Comparison of ENCODE assay signal across 16 cellular contexts in the genomic region with DNA sequence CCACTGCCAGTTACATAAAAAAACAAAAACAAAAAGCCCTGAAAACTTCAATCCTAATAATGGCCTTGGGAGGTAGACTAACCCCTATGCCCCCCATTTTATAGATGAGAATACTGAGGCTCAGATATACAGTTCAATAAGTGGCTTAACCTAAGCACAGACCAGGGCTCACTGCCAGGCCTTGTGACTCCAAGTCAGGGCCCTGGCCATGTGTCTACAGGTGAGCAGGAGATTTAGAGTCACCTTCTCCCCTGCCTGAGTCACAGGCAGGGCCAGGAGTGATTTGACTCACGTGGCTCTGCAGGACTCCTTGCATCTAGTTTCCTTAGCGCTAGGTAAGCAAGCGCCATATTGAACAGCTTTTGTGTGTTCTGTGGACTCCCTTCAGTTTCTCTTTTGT.
"Had no signal": no experiment of that assay in that cellular context is flagged by ENCODE, and none has a peak within 500 bp of the region (broad histone marks: within the 10 kb centered on the region; RNA-seq: fewer than 3 reads in every experiment).

No MANE protein-coding gene starts in this region.

- H3K4me3 ChIP-seq: cardiac muscle cell, lung, prostate gland, right atrium auricular region, SJSA1, upper lobe of right lung had no signal

- H3K36me3 ChIP-seq: cardiac muscle cell, prostate gland, right atrium auricular region, SJSA1, upper lobe of right lung had no signal

- ATAC-seq: activated CD8-positive, alpha-beta memory T cell treated with anti-CD3 and anti-CD28 coated beads, Interleukin-2, amount 10 ng/mL, durations not matched to agents 7 days and 5 days; effector memory CD8-positive, alpha-beta T cell; upper lobe of right lung had no signal

- H3K27ac Mint-ChIP-seq: activated CD8-positive, alpha-beta memory T cell treated with anti-CD3 and anti-CD28 coated beads, Interleukin-2, amount 10 ng/mL, durations not matched to agents 7 days and 5 days; activated naive CD4-positive, alpha-beta T cell treated with anti-CD3 and anti-CD28 coated beads, Interleukin-2, amount 10 ng/mL, durations not matched to agents 7 days and 5 days; activated T-cell treated with anti-CD3 and anti-CD28 coated beads, Interleukin-2, amount 50 U/mL, for 24 hours; effector memory CD8-positive, alpha-beta T cell; T-helper 1 cell treated with Interleukin-12 subunit alpha and Interleukin-12 subunit beta and Interleukin-4 antibody, amounts not matched to agents 30 μg/mL and 1 μg/mL, for 36 hours had no signal

- H3K9me3 ChIP-seq: prostate gland, right atrium auricular region, SJSA1, upper lobe of right lung had no signal

- H3K4me3 Mint-ChIP-seq: activated CD8-positive, alpha-beta memory T cell treated with anti-CD3 and anti-CD28 coated beads, Interleukin-2, amount 10 ng/mL, durations not matched to agents 7 days and 5 days; activated naive CD4-positive, alpha-beta T cell treated with anti-CD3 and anti-CD28 coated beads, Interleukin-2, amount 10 ng/mL, durations not matched to agents 7 days and 5 days; activated T-cell treated with anti-CD3 and anti-CD28 coated beads, Interleukin-2, amount 50 U/mL, for 24 hours; effector memory CD8-positive, alpha-beta T cell; neural crest cell; T-helper 1 cell treated with Interleukin-12 subunit alpha and Interleukin-12 subunit beta and Interleukin-4 antibody, amounts not matched to agents 30 μg/mL and 1 μg/mL, for 36 hours had no signal

- H3K27me3 ChIP-seq: cardiac muscle cell, right atrium auricular region, SJSA1, upper lobe of right lung had no signal

- H3K4me1 Mint-ChIP-seq: activated CD8-positive, alpha-beta memory T cell treated with anti-CD3 and anti-CD28 coated beads, Interleukin-2, amount 10 ng/mL, durations not matched to agents 7 days and 5 days had no signal

- H3K4me1 ChIP-seq: prostate gland had no signal

- H3K36me3 Mint-ChIP-seq: activated CD8-positive, alpha-beta memory T cell treated with anti-CD3 and anti-CD28 coated beads, Interleukin-2, amount 10 ng/mL, durations not matched to agents 7 days and 5 days; activated naive CD4-positive, alpha-beta T cell treated with anti-CD3 and anti-CD28 coated beads, Interleukin-2, amount 10 ng/mL, durations not matched to agents 7 days and 5 days had no signal

- H3K9me3 Mint-ChIP-seq: activated naive CD4-positive, alpha-beta T cell treated with anti-CD3 and anti-CD28 coated beads, Interleukin-2, amount 10 ng/mL, durations not matched to agents 7 days and 5 days; activated T-cell treated with anti-CD3 and anti-CD28 coated beads, Interleukin-2, amount 50 U/mL, for 24 hours; effector memory CD8-positive, alpha-beta T cell; neural crest cell; T-helper 1 cell treated with Interleukin-12 subunit alpha and Interleukin-12 subunit beta and Interleukin-4 antibody, amounts not matched to agents 30 μg/mL and 1 μg/mL, for 36 hours had no signal

- H3K27ac ChIP-seq: cardiac muscle cell, prostate gland, right atrium auricular region, SJSA1, upper lobe of right lung had no signal

- DNase-seq: activated CD8-positive, alpha-beta memory T cell treated with anti-CD3 and anti-CD28 coated beads, Interleukin-2, amount 10 ng/mL, durations not matched to agents 7 days and 5 days; activated effector memory CD4-positive, alpha-beta T cell treated with Interleukin-2 at 50 U/mL for 16 hours; activated naive CD4-positive, alpha-beta T cell treated with anti-CD3 and anti-CD28 coated beads, Interleukin-2, amount 10 ng/mL, durations not matched to agents 7 days and 5 days; activated T-cell treated with anti-CD3 and anti-CD28 coated beads, Interleukin-2, amount 50 U/mL, for 24 hours; effector memory CD8-positive, alpha-beta T cell; foreskin fibroblast; glutamatergic neuron; hippocampal formation; upper lobe of right lung had no signal
